7 cellular contexts compared by ENCODE assay signal in genomic region chr5:77197840-77198554, GRCh38.
"Had no signal": no experiment of that assay in that cellular context is flagged by ENCODE, and none has a peak within 500 bp of the region (broad histone marks: within the 10 kb centered on the region; RNA-seq: fewer than 3 reads in every experiment).

No MANE protein-coding gene starts in this region.

- FAIRE-seq: G401.6, GM12878, GM12891, GM12892, GM18507 had no signal

- H3K4me3 ChIP-seq: GM12878 had no signal

- ATAC-seq: GM12878 had no signal

- DNase-seq: GDM1, GF-D8 had no signal
